Comparison of ENCODE assay signal across 23 cellular contexts in the genomic region with DNA sequence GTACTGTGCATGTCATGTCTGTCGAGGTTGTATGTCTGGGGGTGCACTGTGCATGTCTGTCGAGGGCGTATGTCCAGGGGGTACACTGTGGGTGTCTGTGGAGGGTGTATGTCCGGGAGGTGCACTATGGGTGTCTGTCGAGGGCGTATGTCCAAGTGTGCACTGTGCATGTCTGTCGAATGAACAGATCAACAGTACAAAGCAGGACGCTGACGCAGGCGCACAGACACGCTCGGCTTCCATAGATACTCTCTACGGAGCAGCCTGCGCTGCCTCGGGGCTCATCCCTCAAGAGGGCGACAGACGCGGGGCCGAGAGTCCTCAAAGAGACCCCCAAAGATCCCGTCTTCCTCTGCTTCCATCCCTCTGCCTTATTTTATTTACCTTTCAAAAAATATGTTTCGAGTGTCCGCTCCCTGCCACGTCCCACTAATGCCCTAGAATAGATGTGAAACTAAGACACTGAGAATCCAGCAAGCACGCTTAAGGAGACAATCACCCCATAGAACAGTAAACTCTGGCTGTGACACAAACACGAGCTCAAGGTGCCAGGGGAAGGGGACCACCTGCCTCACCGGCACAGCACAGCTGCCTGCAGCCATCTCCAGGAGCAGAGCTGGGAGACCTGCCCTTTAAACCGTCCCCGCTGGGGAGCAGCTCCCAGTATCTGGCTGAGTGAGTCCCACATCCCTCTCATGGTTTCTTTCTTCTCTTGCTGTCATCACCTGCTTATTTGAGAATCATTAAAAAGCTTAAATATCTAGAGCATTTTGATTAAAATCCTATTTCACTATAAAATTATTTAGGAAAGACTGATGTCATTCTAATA.
DNase-seq lines count a peak whose midpoint lies in the region; ATAC-seq, FAIRE-seq and TF ChIP-seq lines count a peak whose summit lies in the region.
"Had no signal": no experiment of that assay in that cellular context is flagged by ENCODE, and none has a peak within 500 bp of the region (broad histone marks: within the 10 kb centered on the region; RNA-seq: fewer than 3 reads in every experiment).

No MANE protein-coding gene starts in this region.

- no peaks in the 10 kb centered on the region; the same call in 1 of the 2 replicates for H4K20me1 ChIP-seq in HepG2 (ENCODE audit: insufficient read depth, low read length)
- H4K20me1 ChIP-seq: BLaER1 treated with 17β-estradiol and CSF1 and Interleukin-3, amounts not matched to agents 10 nM and 100 nM had no signal

- no peak for TF ChIP-seq POLR2A in HepG2 (IDR thresholded peaks at IDR 0.05; ENCODE audit: insufficient read depth in 1 of 2, low read depth in 2 of 2, low read length in 2 of 2)
- no peak for TF ChIP-seq POLR2A in right lobe of liver (IDR thresholded peaks at IDR 0.05)

- DNase-seq in HepG2 (ENCODE audit: low spot score) (no peak), right lobe of liver (no peak), SHP77 (lab: John Stamatoyannopoulos, UW) (peak; percentile 51 to 72), islet precursor cell (peak; percentile 33), aorta (peak in 1 of 2 donors; percentile 36), NOMO-1 treated with dmso at 0.1 percent for 144 hours (lab: John Stamatoyannopoulos, UW; ENCODE audit: unreplicated experiment) (no peak)
- DNase-seq: activated CD4-positive, alpha-beta T cell treated with anti-CD3 and anti-CD28 coated beads, Interleukin-2, amount 10 ng/mL, durations not matched to agents 7 days and 5 days; activated naive CD4-positive, alpha-beta T cell treated with anti-CD3 and anti-CD28 coated beads, Interleukin-2, amount 10 ng/mL, durations not matched to agents 7 days and 5 days; Caco-2; DMS79; naive thymus-derived CD8-positive, alpha-beta T cell; NCI-H1436; NCI-H82; occipital lobe; PC-9; Right ventricle myocardium superior; T1000; transverse colon had no signal

- no peak for TF ChIP-seq RAD21 in HepG2 (CRISPR knock-in tag; IDR thresholded peaks at IDR 0.05)

- ATAC-seq in HepG2 (peak; percentile 43; the same call in 2 of the 3 replicates), right lobe of liver (no peak), aorta (ENCODE audit: low FRiP score) (peak; percentile 41), GM18868 (IDR thresholded peaks at IDR 0.05; ENCODE audit: unreplicated experiment) (no peak), GM19395 (IDR thresholded peaks at IDR 0.05; ENCODE audit: unreplicated experiment) (no peak)
- ATAC-seq: HCT116; naive thymus-derived CD8-positive, alpha-beta T cell had no signal

- H3K36me3 ChIP-seq in HepG2 (replicated peaks in 1 of 2; ENCODE audit: control insufficient read depth in 1 of 2, insufficient read depth in 2 of 2, low read length in 2 of 2) (no peaks in the 10 kb centered on the region), right lobe of liver (no peaks in the 10 kb centered on the region), aorta (ENCODE audit: control insufficient read depth in 1 of 2, insufficient read depth in 2 of 2, low read length in 1 of 2) (no peaks in the 10 kb centered on the region)
- H3K36me3 ChIP-seq: BLaER1 treated with 17β-estradiol and CSF1 and Interleukin-3, amounts not matched to agents 10 nM and 100 nM; transverse colon had no signal

- WGBS in HepG2 (ENCODE audit: low lambda C conversion rate), result 32% methylated on average over 22 of the region's 28 CpGs
- 55% methylated on average over 16 of the region's 28 CpGs for WGBS in right lobe of liver (ENCODE audit: insufficient coverage, low coverage, low lambda C conversion rate, missing lambda C conversion rate)
- 77 to 80% methylated on average over 28 of the region's 28 CpGs for WGBS in aorta, 2 donors

- no peak overlapping the region for H3K4me2 ChIP-seq in HepG2 (ENCODE audit: low read depth, low read length)
- H3K4me2 ChIP-seq: BLaER1 treated with 17β-estradiol and CSF1 and Interleukin-3, amounts not matched to agents 10 nM and 100 nM; PC-9 had no signal

- no peak for FAIRE-seq in HepG2 (lab: Jason Lieb, UNC)
- FAIRE-seq: keratinocyte had no signal

- H3K4me1 ChIP-seq in HepG2 (ENCODE audit: insufficient read depth, low read length) (no peaks in the 10 kb centered on the region), right lobe of liver (no peaks in the 10 kb centered on the region), aorta (ENCODE audit: control insufficient read depth in 1 of 2, insufficient read depth in 2 of 2, low read length in 2 of 2) (no peaks in the 10 kb centered on the region)
- H3K4me1 ChIP-seq: BLaER1 treated with 17β-estradiol and CSF1 and Interleukin-3, amounts not matched to agents 10 nM and 100 nM; Caco-2; transverse colon had no signal

- TF ChIP-seq EP300 in HepG2 (IDR thresholded peaks at IDR 0.05; ENCODE audit: low read depth in 2 of 2, low read length in 2 of 2) (no peak), HepG2 (CRISPR knock-in tag; IDR thresholded peaks at IDR 0.05; ENCODE audit: borderline replicate concordance) (no peak)

- BruUV-seq in HepG2 (replicated peaks; lab: Mats Ljungman, UMichigan), result no TSS peak

- H2AFZ ChIP-seq in HepG2 (ENCODE audit: low read length), result no peak overlapping the region
- H2AFZ ChIP-seq: PC-9 had no signal

- H3K4me3 ChIP-seq in HepG2 (replicated peaks in 1 of 3; ENCODE audit: insufficient read depth in 1 of 3, low read depth in 2 of 3, low read length in 3 of 3) (no peak overlapping the region), right lobe of liver (no peak overlapping the region), aorta (ENCODE audit: low read length in 2 of 2) (no peak overlapping the region)
- H3K4me3 ChIP-seq: BLaER1 treated with 17β-estradiol and CSF1 and Interleukin-3, amounts not matched to agents 10 nM and 100 nM; PC-9; transverse colon had no signal

- peaks cover 0 to 29% of the 10 kb centered on the region in 2 experiments; a peak in 2 of 5 replicates for H3K27me3 ChIP-seq in HepG2 (ENCODE audit: control insufficient read depth in 1 of 2, insufficient read depth in 2 of 2, low read length in 2 of 2)
- no peaks in the 10 kb centered on the region for H3K27me3 ChIP-seq in right lobe of liver
- H3K27me3 ChIP-seq in aorta (ENCODE audit: control insufficient read depth in 1 of 2, insufficient read depth in 2 of 2, low read length in 1 of 2), result no peaks in the 10 kb centered on the region
- H3K27me3 ChIP-seq: BLaER1 treated with 17β-estradiol and CSF1 and Interleukin-3, amounts not matched to agents 10 nM and 100 nM; transverse colon had no signal

- H3K9ac ChIP-seq in HepG2 (ENCODE audit: insufficient read depth, low read depth, low read length), result no peak overlapping the region
- H3K9ac ChIP-seq: BLaER1 treated with 17β-estradiol and CSF1 and Interleukin-3, amounts not matched to agents 10 nM and 100 nM had no signal

- no peaks in the 10 kb centered on the region for H3K79me2 ChIP-seq in HepG2 (ENCODE audit: insufficient read depth, low read length)

- H3K27ac ChIP-seq in HepG2 (ENCODE audit: extremely low read length, insufficient read depth, low read length) (no peak overlapping the region), right lobe of liver (no peak overlapping the region), aorta (ENCODE audit: low read depth in 1 of 2, low read length in 2 of 2) (no peak overlapping the region)
- H3K27ac ChIP-seq: BLaER1 treated with 17β-estradiol and CSF1 and Interleukin-3, amounts not matched to agents 10 nM and 100 nM; PC-9; transverse colon had no signal

- H3K9me3 ChIP-seq in HepG2 (ENCODE audit: low read length) (no peaks in the 10 kb centered on the region), right lobe of liver (no peaks in the 10 kb centered on the region), aorta (ENCODE audit: control insufficient read depth, low read length) (no peaks in the 10 kb centered on the region)
- H3K9me3 ChIP-seq: BLaER1 treated with 17β-estradiol and CSF1 and Interleukin-3, amounts not matched to agents 10 nM and 100 nM; Caco-2; transverse colon had no signal

- CTCF ChIA-PET in HepG2 (lab: Yijun Ruan, JAX; ENCODE audit: low intra/inter-chr PET ratio, low total read pairs), result no interaction called here

- intact Hi-C loops in HepG2 (cut with micrococcal nuclease; ENCODE audit: unreplicated experiment), result no loop called here
- intact Hi-C loops in right lobe of liver (cut with DNase I), result no loop called here
- intact Hi-C loops in aorta (cut with DNase I), result no loop called here

- TF ChIP-seq CTCF in HepG2 (CRISPR knock-in tag; IDR thresholded peaks at IDR 0.05) (no peak), right lobe of liver (IDR thresholded peaks at IDR 0.05) (no peak)

- in situ Hi-C loops in HepG2 (cut with HindIII; ENCODE audit: extremely low pct_ligation_motif_present, low pct_unique_long_range_greater_than_20kb), result no loop called here

- POLR2A ChIA-PET in HepG2 (lab: Yijun Ruan, JAX), result no interaction called here

Comparison
In these comparisons a context has a peak if more than half of its experiments do, and no peak if none do; other contexts are left out.
1. ATAC-seq: peak in HepG2 (single experiment) and aorta (single experiment); none in right lobe of liver (0 of 4), GM18868 (single experiment) and GM19395 (single experiment).
2. DNase-seq: peak in SHP77 (2 of 2) and islet precursor cell (single experiment); none in HepG2 (single experiment), right lobe of liver (0 of 3) and NOMO-1 treated with dmso at 0.1 percent for 144 hours (single experiment).